Comparison of ENCODE assay signal across 15 cellular contexts in genomic region chr7:121043314-121044234, GRCh38.
"Had no signal": no experiment of that assay in that cellular context is flagged by ENCODE, and none has a peak within 500 bp of the region (broad histone marks: within the 10 kb centered on the region; RNA-seq: fewer than 3 reads in every experiment).

No MANE protein-coding gene starts in this region.

- H3K27ac ChIP-seq: dorsolateral prefrontal cortex, gastroesophageal sphincter, left lung, neutrophil, sigmoid colon, skin epidermis had no signal

- H3K27ac Mint-ChIP-seq: naive B cell, type B pancreatic cell had no signal

- H3K9me3 ChIP-seq: gastroesophageal sphincter, left lung, neutrophil, sigmoid colon had no signal

- H3K4me1 Mint-ChIP-seq: naive B cell had no signal

- DNase-seq: dorsolateral prefrontal cortex; effector CD8-positive, alpha-beta T cell; glutamatergic neuron; islet precursor cell; left lung; mesendoderm; naive B cell; nephron progenitor cell; sigmoid colon; stimulated activated naive CD4-positive, alpha-beta T cell had no signal

- H3K27me3 Mint-ChIP-seq: type B pancreatic cell had no signal

- H3K36me3 ChIP-seq: left lung, neutrophil, sigmoid colon had no signal

- H3K27me3 ChIP-seq: dorsolateral prefrontal cortex, gastroesophageal sphincter, left lung, neutrophil, sigmoid colon had no signal

- H3K4me3 Mint-ChIP-seq: naive B cell, nephron progenitor cell, type B pancreatic cell had no signal

- H3K36me3 Mint-ChIP-seq: naive B cell had no signal

- ATAC-seq: gastroesophageal sphincter, left lung had no signal

- H3K4me3 ChIP-seq: coronary artery, dorsolateral prefrontal cortex, gastroesophageal sphincter, left lung, sigmoid colon, skin epidermis had no signal
